29 cellular contexts compared by ENCODE assay signal in genomic region chr10:119672291-119672690, GRCh38.
"Had no signal": no experiment of that assay in that cellular context is flagged by ENCODE, and none has a peak within 500 bp of the region (broad histone marks: within the 10 kb centered on the region; RNA-seq: fewer than 3 reads in every experiment).

No MANE protein-coding gene starts in this region.

- H3K27me3 Mint-ChIP-seq: activated CD4-positive, alpha-beta memory T cell treated with anti-CD3 and anti-CD28 coated beads for 36 hours; activated naive CD4-positive, alpha-beta T cell treated with anti-CD3 and anti-CD28 coated beads, Interleukin-2, amount 10 ng/mL, durations not matched to agents 7 days and 5 days; activated naive CD8-positive, alpha-beta T cell treated with anti-CD3 and anti-CD28 coated beads, Interleukin-2, amount 10 ng/mL, durations not matched to agents 7 days and 5 days; activated T-cell treated with anti-CD3 and anti-CD28 coated beads, Interleukin-2, amount 50 U/mL, for 24 hours; brain; dendritic cell treated with granulocyte-macrophage colony-stimulating factor and Interleukin-4, amounts not matched to agents 40 ng/mL and 50 ng/mL, for 4 days; stimulated activated naive B cell treated with anti-CD40 and anti-IgM and Interleukin-4, amounts not matched to agents 10 μg/mL and 1 μg/mL and 100 μg/mL, for 72 hours; T-helper 17 cell had no signal

- H3K4me3 ChIP-seq: ascending aorta, gastroesophageal sphincter, neural progenitor cell, stomach, thyroid gland, upper lobe of right lung had no signal

- H3K36me3 ChIP-seq: neural progenitor cell, WERI-Rb-1 had no signal

- H3K36me3 Mint-ChIP-seq: natural killer cell had no signal

- H3K27ac Mint-ChIP-seq: activated CD4-positive, alpha-beta memory T cell treated with anti-CD3 and anti-CD28 coated beads for 36 hours; activated naive CD4-positive, alpha-beta T cell treated with anti-CD3 and anti-CD28 coated beads, Interleukin-2, amount 10 ng/mL, durations not matched to agents 7 days and 5 days; dendritic cell treated with granulocyte-macrophage colony-stimulating factor and Interleukin-4, amounts not matched to agents 40 ng/mL and 50 ng/mL, for 4 days; natural killer cell; neural progenitor cell; stimulated activated naive B cell treated with anti-CD40 and anti-IgM and Interleukin-4, amounts not matched to agents 10 μg/mL and 1 μg/mL and 100 μg/mL, for 72 hours; T-helper 17 cell had no signal

- H3K27ac ChIP-seq: ascending aorta, gastroesophageal sphincter, neural progenitor cell, thyroid gland, upper lobe of right lung had no signal

- H3K9me3 Mint-ChIP-seq: activated CD4-positive, alpha-beta memory T cell treated with anti-CD3 and anti-CD28 coated beads for 36 hours; activated naive CD4-positive, alpha-beta T cell treated with anti-CD3 and anti-CD28 coated beads, Interleukin-2, amount 10 ng/mL, durations not matched to agents 7 days and 5 days; activated naive CD8-positive, alpha-beta T cell treated with anti-CD3 and anti-CD28 coated beads, Interleukin-2, amount 10 ng/mL, durations not matched to agents 7 days and 5 days; activated T-cell treated with anti-CD3 and anti-CD28 coated beads, Interleukin-2, amount 50 U/mL, for 24 hours; brain; dendritic cell treated with granulocyte-macrophage colony-stimulating factor and Interleukin-4, amounts not matched to agents 40 ng/mL and 50 ng/mL, for 4 days; natural killer cell; neural progenitor cell; stimulated activated naive B cell treated with anti-CD40 and anti-IgM and Interleukin-4, amounts not matched to agents 10 μg/mL and 1 μg/mL and 100 μg/mL, for 72 hours had no signal

- ATAC-seq: activated CD4-positive, CD25-positive, alpha-beta regulatory T cell treated with anti-CD3 and anti-CD28 coated beads, Interleukin-2, amount 50 U/mL, for 24 hours; gastroesophageal sphincter; left cardiac atrium; sciatic nerve; stimulated activated naive B cell treated with anti-CD40 and anti-IgM and Interleukin-4, amounts not matched to agents 10 μg/mL and 1 μg/mL and 100 μg/mL, for 72 hours; T-helper 17 cell; upper lobe of right lung had no signal

- H3K4me1 Mint-ChIP-seq: activated naive CD8-positive, alpha-beta T cell treated with anti-CD3 and anti-CD28 coated beads, Interleukin-2, amount 10 ng/mL, durations not matched to agents 7 days and 5 days had no signal

- H3K4me3 Mint-ChIP-seq: activated CD4-positive, alpha-beta memory T cell treated with anti-CD3 and anti-CD28 coated beads for 36 hours; activated naive CD4-positive, alpha-beta T cell treated with anti-CD3 and anti-CD28 coated beads, Interleukin-2, amount 10 ng/mL, durations not matched to agents 7 days and 5 days; activated naive CD8-positive, alpha-beta T cell treated with anti-CD3 and anti-CD28 coated beads, Interleukin-2, amount 10 ng/mL, durations not matched to agents 7 days and 5 days; activated T-cell treated with anti-CD3 and anti-CD28 coated beads, Interleukin-2, amount 50 U/mL, for 24 hours; brain; dendritic cell treated with granulocyte-macrophage colony-stimulating factor and Interleukin-4, amounts not matched to agents 40 ng/mL and 50 ng/mL, for 4 days; natural killer cell; neural progenitor cell; stimulated activated naive B cell treated with anti-CD40 and anti-IgM and Interleukin-4, amounts not matched to agents 10 μg/mL and 1 μg/mL and 100 μg/mL, for 72 hours; T-helper 17 cell had no signal

- H3K9me3 ChIP-seq: ascending aorta, gastroesophageal sphincter, stomach, thyroid gland, upper lobe of right lung had no signal

- H3K27me3 ChIP-seq: ascending aorta, gastroesophageal sphincter, neural progenitor cell, stomach, thyroid gland, upper lobe of right lung had no signal

- DNase-seq: activated CD4-positive, alpha-beta memory T cell treated with anti-CD3 and anti-CD28 coated beads for 36 hours; activated CD4-positive, alpha-beta T cell treated with anti-CD3 and anti-CD28 coated beads for 48 hours; activated CD8-positive, alpha-beta memory T cell treated with anti-CD3 and anti-CD28 coated beads, Interleukin-2, amount 50 U/mL, for 4 hours; activated gamma-delta T cell; activated naive CD4-positive, alpha-beta T cell treated with anti-CD3 and anti-CD28 coated beads, Interleukin-2, amount 10 ng/mL, durations not matched to agents 7 days and 5 days; activated naive CD8-positive, alpha-beta T cell treated with anti-CD3 and anti-CD28 coated beads, Interleukin-2, amount 10 ng/mL, durations not matched to agents 7 days and 5 days; activated T-cell treated with anti-CD3 and anti-CD28 coated beads, Interleukin-2, amount 50 U/mL, for 24 hours; caudate nucleus; effector CD4-positive, alpha-beta T cell; hippocampal formation; left cardiac atrium; natural killer cell; small intestine; stimulated activated CD4-positive, alpha-beta T cell treated with anti-CD3 and anti-CD28 coated beads, Interleukin-4, amount 100 ng/mL, for 4 hours; stimulated activated CD8-positive, alpha-beta memory T cell treated with anti-CD3 and anti-CD28 coated beads, Interleukin-4, amount 100 ng/mL, for 48 hours; stimulated activated naive B cell treated with anti-CD40 and anti-IgM and Interleukin-4, amounts not matched to agents 10 μg/mL and 1 μg/mL and 100 μg/mL, for 72 hours; stomach; T-helper 17 cell; T1000; thyroid gland; upper lobe of right lung; WERI-Rb-1 had no signal
